Comparison of ENCODE assay signal across 21 cellular contexts in genomic region chr1:35390600-35391494, GRCh38.
DNase-seq lines count a peak whose midpoint lies in the region; TF ChIP-seq lines count a peak whose summit lies in the region.
"Had no signal": no experiment of that assay in that cellular context is flagged by ENCODE, and none has a peak within 500 bp of the region (broad histone marks: within the 10 kb centered on the region; RNA-seq: fewer than 3 reads in every experiment).

No MANE protein-coding gene starts in this region.

- POLR2A ChIA-PET in HEK293 (lab: Yijun Ruan, JAX), result no interaction called here

- H3K4me3 ChIP-seq in HEK293 (ENCODE audit: low read depth, low read length), result no peak overlapping the region
- no peak overlapping the region for H3K4me3 ChIP-seq in fibroblast of villous mesenchyme (ENCODE audit: low read depth, low read length)
- H3K4me3 ChIP-seq: adrenal gland, heart right ventricle, thoracic aorta had no signal

- H3K4me3 Mint-ChIP-seq in nephron progenitor cell, result no peak overlapping the region
- no peak overlapping the region for H3K4me3 Mint-ChIP-seq in activated naive CD4-positive, alpha-beta T cell treated with anti-CD3 and anti-CD28 coated beads, Interleukin-2, amount 10 ng/mL, durations not matched to agents 7 days and 5 days
- H3K4me3 Mint-ChIP-seq: naive thymus-derived CD8-positive, alpha-beta T cell had no signal

- H3K27me3 Mint-ChIP-seq in nephron progenitor cell (ENCODE audit: low read depth, poor library complexity), result no peaks in the 10 kb centered on the region
- no peaks in the 10 kb centered on the region for H3K27me3 Mint-ChIP-seq in activated naive CD4-positive, alpha-beta T cell treated with anti-CD3 and anti-CD28 coated beads, Interleukin-2, amount 10 ng/mL, durations not matched to agents 7 days and 5 days
- H3K27me3 Mint-ChIP-seq: naive thymus-derived CD8-positive, alpha-beta T cell had no signal

- TF ChIP-seq CTCF in HEK293 (tag by site-specific recombination; IDR thresholded peaks at IDR 0.05) (no peak), fibroblast of villous mesenchyme (IDR thresholded peaks at IDR 0.05; ENCODE audit: insufficient read depth, low read depth, low read length) (no peak), nephron progenitor cell (IDR thresholded peaks at IDR 0.05) (no peak)

- no peak overlapping the region for H3K27ac ChIP-seq in HEK293 (ENCODE audit: extremely low read depth, low read depth, low read length)
- H3K27ac ChIP-seq: adrenal gland, heart right ventricle, thoracic aorta, WERI-Rb-1 had no signal

- H3K4me1 ChIP-seq in HEK293 (ENCODE audit: control insufficient read depth, insufficient read depth, low read length), result no peaks in the 10 kb centered on the region
- H3K4me1 ChIP-seq: adrenal gland, heart right ventricle had no signal

- H3K36me3 ChIP-seq in HEK293 (ENCODE audit: control insufficient read depth in 2 of 2, insufficient read depth in 1 of 2, low read length in 2 of 2), result peaks cover 38 to 86% of the 10 kb centered on the region in 2 experiments

- peak overlapping the region; percentile 76 for H3K27ac Mint-ChIP-seq in nephron progenitor cell
- H3K27ac Mint-ChIP-seq in activated naive CD4-positive, alpha-beta T cell treated with anti-CD3 and anti-CD28 coated beads, Interleukin-2, amount 10 ng/mL, durations not matched to agents 7 days and 5 days, result no peak overlapping the region

- DNase-seq in NOMO-1 (lab: John Stamatoyannopoulos, UW; ENCODE audit: unreplicated experiment in 2 of 2), result peak; percentile 39 to 73
- DNase-seq in fibroblast of villous mesenchyme (ENCODE audit: low read depth), result peak; percentile 23
- peak; percentile 5 for DNase-seq in nephron progenitor cell
- no peak for DNase-seq in stimulated activated CD4-positive, alpha-beta T cell treated with anti-CD3 and anti-CD28 coated beads, Interleukin-12 subunit alpha, Interleukin-12 subunit beta, amount 100 ng/mL, for 4 hours
- DNase-seq in DMS 273 (lab: John Stamatoyannopoulos, UW; ENCODE audit: unreplicated experiment), result no peak
- no peak for DNase-seq in activated naive CD4-positive, alpha-beta T cell treated with anti-CD3 and anti-CD28 coated beads, Interleukin-2, amount 10 ng/mL, durations not matched to agents 7 days and 5 days
- DNase-seq: activated CD4-positive, alpha-beta T cell treated with anti-CD3 and anti-CD28 coated beads, Interleukin-2, amount 50 U/mL, for 4 hours; activated effector memory CD4-positive, alpha-beta T cell treated with anti-CD3 and anti-CD28 coated beads, Interleukin-2, amount 50 U/mL, for 16 hours; adrenal gland; cortex of kidney; HCEC 1CT; heart right ventricle; naive thymus-derived CD8-positive, alpha-beta T cell; NCI-H1436 treated with DMSO at 0.1 percent for 48 hours; NCI-H2227 treated with DMSO at 0.1 percent for 48 hours; stimulated activated CD4-positive, alpha-beta T cell treated with anti-CD3 and anti-CD28 coated beads, Interleukin-2, amount 100 ng/mL, for 24 hours; stimulated activated naive CD4-positive, alpha-beta T cell; T-helper 2 cell; WERI-Rb-1 had no signal

- CTCF ChIA-PET in HEK293 (lab: Yijun Ruan, JAX), result interaction anchor here (1.0 kb wide), 1 partner anchor 43 kb away, joined by 3 read pairs; no protein-coding TSS in a partner anchor
- CTCF ChIA-PET in activated naive CD4-positive, alpha-beta T cell treated with anti-CD3 and anti-CD28 coated beads, Interleukin-2, amount 10 ng/mL, durations not matched to agents 7 days and 5 days (lab: Charles Lee), result no interaction called here

- no peaks in the 10 kb centered on the region for H3K9me3 ChIP-seq in HEK293 (ENCODE audit: control insufficient read depth, insufficient read depth, low read depth, low read length)
- H3K9me3 ChIP-seq: adrenal gland, heart right ventricle, thoracic aorta had no signal

- H3K36me3 Mint-ChIP-seq in nephron progenitor cell (ENCODE audit: low read depth), result peaks cover 62% of the 10 kb centered on the region
- H3K36me3 Mint-ChIP-seq in activated naive CD4-positive, alpha-beta T cell treated with anti-CD3 and anti-CD28 coated beads, Interleukin-2, amount 10 ng/mL, durations not matched to agents 7 days and 5 days, result peaks cover 27% of the 10 kb centered on the region

- peaks cover 11% of the 10 kb centered on the region for H3K4me1 Mint-ChIP-seq in nephron progenitor cell
- no peaks in the 10 kb centered on the region for H3K4me1 Mint-ChIP-seq in activated naive CD4-positive, alpha-beta T cell treated with anti-CD3 and anti-CD28 coated beads, Interleukin-2, amount 10 ng/mL, durations not matched to agents 7 days and 5 days

- peaks cover 7% of the 10 kb centered on the region for H3K9me3 Mint-ChIP-seq in nephron progenitor cell
- H3K9me3 Mint-ChIP-seq in activated naive CD4-positive, alpha-beta T cell treated with anti-CD3 and anti-CD28 coated beads, Interleukin-2, amount 10 ng/mL, durations not matched to agents 7 days and 5 days, result no peaks in the 10 kb centered on the region
- H3K9me3 Mint-ChIP-seq: naive thymus-derived CD8-positive, alpha-beta T cell had no signal

TF ChIP-seq in HEK293, 187 proteins besides CTCF, POLR2A, EP300 and RAD21:
- no peak for TF ChIP-seq ZNF157 (tag by site-specific recombination; IDR thresholded peaks at IDR 0.05)
- TF ChIP-seq ZNF133 (tag by site-specific recombination; IDR thresholded peaks at IDR 0.05), result peak; percentile 93

Comparison
In these comparisons a context has a peak if more than half of its experiments do, and no peak if none do; other contexts are left out.
1. DNase-seq: peak in NOMO-1 (2 of 2), fibroblast of villous mesenchyme (single experiment) and nephron progenitor cell (single experiment); none in stimulated activated CD4-positive, alpha-beta T cell treated with anti-CD3 and anti-CD28 coated beads, Interleukin-12 subunit alpha, Interleukin-12 subunit beta, amount 100 ng/mL, for 4 hours (single experiment), DMS 273 (single experiment) and activated naive CD4-positive, alpha-beta T cell treated with anti-CD3 and anti-CD28 coated beads, Interleukin-2, amount 10 ng/mL, durations not matched to agents 7 days and 5 days (single experiment).